Comparison of ENCODE assay signal across 1 cellular context in genomic region chr4:152159773-152160172, GRCh38.
TF ChIP-seq lines count a peak whose summit lies in the region.

No MANE protein-coding gene starts in this region.

TF ChIP-seq in GM23338, 12 proteins besides CTCF, POLR2A, EP300 and RAD21 (continued from another document):
- TF ChIP-seq ETS1 (IDR thresholded peaks at IDR 0.05): no peak
